16 cellular contexts compared by ENCODE assay signal in genomic region chr2:45867349-45867748, GRCh38.
DNase-seq lines count a peak whose midpoint lies in the region; ATAC-seq, FAIRE-seq and TF ChIP-seq lines count a peak whose summit lies in the region.
"Had no signal": no experiment of that assay in that cellular context is flagged by ENCODE, and none has a peak within 500 bp of the region (broad histone marks: within the 10 kb centered on the region; RNA-seq: fewer than 3 reads in every experiment).

No MANE protein-coding gene starts in this region.

- peaks cover 1% of the 10 kb centered on the region for H3K36me3 Mint-ChIP-seq in activated naive CD4-positive, alpha-beta T cell treated with anti-CD3 and anti-CD28 coated beads, Interleukin-2, amount 50 U/mL, for 24 hours
- no peaks in the 10 kb centered on the region for H3K36me3 Mint-ChIP-seq in activated naive CD4-positive, alpha-beta T cell treated with anti-CD3 and anti-CD28 coated beads for 36 hours (ENCODE audit: low read depth)

- no peak for DNase-seq in activated naive CD4-positive, alpha-beta T cell treated with anti-CD3 and anti-CD28 coated beads for 36 hours
- DNase-seq in GM19239 (ENCODE audit: insufficient read length, low spot score) = no peak
- DNase-seq in GM12878 (ENCODE audit: low read depth, low spot score) = no peak
- DNase-seq in upper lobe of right lung = no peak
- no peak for DNase-seq in activated CD4-positive, alpha-beta T cell treated with anti-CD3 and anti-CD28 coated beads for 1 hour
- DNase-seq: BE2C; Caco-2; CD8-positive, alpha-beta memory T cell; DND-41; GDM1; H7 had no signal

- TF ChIP-seq CTCF in GM12878 (IDR thresholded peaks at IDR 0.05 in 2 of 3, conservative IDR thresholded peaks at IDR 0.05 in 1 of 3; ENCODE audit: control insufficient read depth in 2 of 3, extremely low read depth in 1 of 3, insufficient read depth in 1 of 3, low read depth in 3 of 3, low read length in 3 of 3) = no peak
- TF ChIP-seq CTCF in upper lobe of right lung (IDR thresholded peaks at IDR 0.05) = no peak

- H3K27ac ChIP-seq in GM12878 (ENCODE audit: control insufficient read depth, insufficient read depth) (peak overlapping the region; percentile 73), upper lobe of right lung (no peak overlapping the region)
- H3K27ac ChIP-seq: A549 had no signal

- no peak overlapping the region for H3K4me3 Mint-ChIP-seq in activated naive CD4-positive, alpha-beta T cell treated with anti-CD3 and anti-CD28 coated beads, Interleukin-2, amount 50 U/mL, for 24 hours
- no peak overlapping the region for H3K4me3 Mint-ChIP-seq in activated naive CD4-positive, alpha-beta T cell treated with anti-CD3 and anti-CD28 coated beads for 36 hours
- H3K4me3 Mint-ChIP-seq: CD8-positive, alpha-beta memory T cell; GM23338 had no signal

- peak overlapping the region; percentile 18 for H3K27ac Mint-ChIP-seq in activated naive CD4-positive, alpha-beta T cell treated with anti-CD3 and anti-CD28 coated beads, Interleukin-2, amount 50 U/mL, for 24 hours
- no peak overlapping the region for H3K27ac Mint-ChIP-seq in activated naive CD4-positive, alpha-beta T cell treated with anti-CD3 and anti-CD28 coated beads for 36 hours
- H3K27ac Mint-ChIP-seq: CD8-positive, alpha-beta memory T cell; GM23338 had no signal

- SMC1A ChIA-PET in GM12878 (lab: Charles Lee; ENCODE audit: uncharacterized antibody, unreplicated experiment) = interaction anchor here (0.6 to 9.7 kb wide), 14 partner anchors 8 to 139 kb away, joined by 3 to 124 read pairs (median 7); no protein-coding TSS in a partner anchor

- WGBS in GM12878 (ENCODE audit: insufficient coverage, insufficient replicate concordance, low lambda C conversion rate, missing lambda C conversion rate) = 14% methylated on average over 3 of the region's 3 CpGs

- no peaks in the 10 kb centered on the region for H3K27me3 Mint-ChIP-seq in activated naive CD4-positive, alpha-beta T cell treated with anti-CD3 and anti-CD28 coated beads, Interleukin-2, amount 50 U/mL, for 24 hours
- H3K27me3 Mint-ChIP-seq in activated naive CD4-positive, alpha-beta T cell treated with anti-CD3 and anti-CD28 coated beads for 36 hours (ENCODE audit: low read depth) = no peaks in the 10 kb centered on the region
- H3K27me3 Mint-ChIP-seq: IgD-negative memory B cell had no signal

- H3K4me1 ChIP-seq in GM12878 (ENCODE audit: control insufficient read depth, insufficient read depth, low read length) (peaks cover 30% of the 10 kb centered on the region), upper lobe of right lung (no peaks in the 10 kb centered on the region)
- H3K4me1 ChIP-seq: A549, BE2C had no signal

- CTCF ChIA-PET in activated naive CD4-positive, alpha-beta T cell treated with anti-CD3 and anti-CD28 coated beads for 36 hours (lab: Charles Lee) = no interaction called here
- CTCF ChIA-PET in GM12878 (lab: Yijun Ruan, JAX) = interaction anchor here (1.0 to 4.6 kb wide), 10 partner anchors 9 to 228 kb away, joined by 3 to 26 read pairs (median 4); no protein-coding TSS in a partner anchor

- POLR2A ChIA-PET in GM12878 (lab: Charles Lee) = interaction anchor here (0.6 to 4.2 kb wide), 11 partner anchors 11 to 107 kb away, joined by 3 to 52 read pairs (median 5); no protein-coding TSS in a partner anchor

- peak in 1 of 2 experiments; percentile 21; a peak in 1 of 4 replicates for TF ChIP-seq EP300 in GM12878 (IDR thresholded peaks at IDR 0.05; ENCODE audit: borderline replicate concordance in 1 of 2, control insufficient read depth in 1 of 2, low read depth in 2 of 2, low read length in 2 of 2)

- no peak for TF ChIP-seq POLR2A in GM12878 (IDR thresholded peaks at IDR 0.05; ENCODE audit: low read depth, low read length)

- intact Hi-C loops in activated naive CD4-positive, alpha-beta T cell treated with anti-CD3 and anti-CD28 coated beads for 36 hours (cut with micrococcal nuclease) = no loop called here
- intact Hi-C loops in GM12878 (cut with micrococcal nuclease; ENCODE audit: unreplicated experiment) (loop anchor here (2.0 kb wide), 1 partner anchor 21 kb away; no protein-coding TSS in a partner anchor), upper lobe of right lung (cut with DNase I) (no loop called here)

- TF ChIP-seq RAD21 in GM12878 (IDR thresholded peaks at IDR 0.05; ENCODE audit: insufficient read depth, low read depth, low read length) = no peak

- peak; percentile 8 for FAIRE-seq in GM19239 (lab: Jason Lieb, UNC)
- FAIRE-seq in GM12878 (lab: Jason Lieb, UNC) = no peak
- FAIRE-seq: A549, GM18507 had no signal

- H3K36me3 ChIP-seq in GM12878 (ENCODE audit: control insufficient read depth in 2 of 2, insufficient read depth in 2 of 2, low read length in 1 of 2) = no peaks in the 10 kb centered on the region; a peak in 1 of 4 replicates
- H3K36me3 ChIP-seq in upper lobe of right lung = no peaks in the 10 kb centered on the region

- H3K4me3 ChIP-seq in GM12878 (peak overlapping the region; percentile 11; the same call in 1 of the 2 replicates), upper lobe of right lung (no peak overlapping the region)
- H3K4me3 ChIP-seq: A549, GM23338 had no signal

- H3K9me3 ChIP-seq in GM12878 (replicated peaks; ENCODE audit: control insufficient read depth, insufficient read depth, low read length) (no peaks in the 10 kb centered on the region; the same call in 2 of the 3 replicates), upper lobe of right lung (no peaks in the 10 kb centered on the region)
- H3K9me3 ChIP-seq: A549, BE2C, Caco-2 had no signal

- ATAC-seq in GM12878 = peak; percentile 78
- ATAC-seq in upper lobe of right lung = no peak
- ATAC-seq: A549, GM23338 had no signal

- no peaks in the 10 kb centered on the region for H3K9me3 Mint-ChIP-seq in activated naive CD4-positive, alpha-beta T cell treated with anti-CD3 and anti-CD28 coated beads, Interleukin-2, amount 50 U/mL, for 24 hours
- H3K9me3 Mint-ChIP-seq in activated naive CD4-positive, alpha-beta T cell treated with anti-CD3 and anti-CD28 coated beads for 36 hours = no peaks in the 10 kb centered on the region
- H3K9me3 Mint-ChIP-seq: GM23338, IgD-negative memory B cell had no signal

- no TSS peak for BruUV-seq in GM12878 (replicated peaks; lab: Mats Ljungman, UMichigan)

- H3K4me1 Mint-ChIP-seq in activated naive CD4-positive, alpha-beta T cell treated with anti-CD3 and anti-CD28 coated beads, Interleukin-2, amount 50 U/mL, for 24 hours = peaks cover 17% of the 10 kb centered on the region
- H3K4me1 Mint-ChIP-seq in activated naive CD4-positive, alpha-beta T cell treated with anti-CD3 and anti-CD28 coated beads for 36 hours (ENCODE audit: low read depth) = peaks cover 11% of the 10 kb centered on the region

- peaks cover 3% of the 10 kb centered on the region; the same call in 1 of the 2 replicates for H3K79me2 ChIP-seq in GM12878 (ENCODE audit: control insufficient read depth, insufficient read depth, low read length)

- H4K20me1 ChIP-seq in GM12878 (ENCODE audit: control insufficient read depth, insufficient read depth) = no peaks in the 10 kb centered on the region

- in situ Hi-C loops in GM12878 (cut with MboI) = no loop called here

- peak overlapping the region; percentile 62 for H3K4me2 ChIP-seq in GM12878 (ENCODE audit: control insufficient read depth, insufficient read depth)
- H3K4me2 ChIP-seq: A549, GM23338 had no signal

- RAD21 ChIA-PET in GM12878 (lab: Charles Lee; ENCODE audit: unreplicated experiment) = interaction anchor here (1.0 to 6.8 kb wide), 15 partner anchors 7 to 69 kb away, joined by 3 to 85 read pairs (median 5); no protein-coding TSS in a partner anchor

- H3K27me3 ChIP-seq in GM12878 (replicated peaks in 1 of 2; ENCODE audit: control insufficient read depth in 2 of 2, insufficient read depth in 2 of 2, low read length in 1 of 2) (no peaks in the 10 kb centered on the region), upper lobe of right lung (no peaks in the 10 kb centered on the region)
- H3K27me3 ChIP-seq: BE2C had no signal

- peak overlapping the region; percentile 10; the same call in 1 of the 2 replicates for H2AFZ ChIP-seq in GM12878 (ENCODE audit: control insufficient read depth, low read depth, low read length)
- H2AFZ ChIP-seq: GM23338 had no signal

- H3K9ac ChIP-seq in GM12878 (ENCODE audit: control insufficient read depth, insufficient read depth, low read length) = peak overlapping the region; percentile 48

TF ChIP-seq in GM12878, 131 proteins besides CTCF, POLR2A, EP300 and RAD21 (continues in another document):
- TF ChIP-seq FOXK2 (IDR thresholded peaks at IDR 0.05) (no peak), BHLHE40 (IDR thresholded peaks at IDR 0.05; ENCODE audit: borderline replicate concordance in 1 of 2, low read depth in 2 of 2, low read length in 1 of 2) (peak in 1 of 2 experiments; percentile 48; a peak in 2 of 4 replicates), MYB (IDR thresholded peaks at IDR 0.05; ENCODE audit: borderline replicate concordance, low read depth, low read length) (no peak), DPF2 (IDR thresholded peaks at IDR 0.05) (0 out of 2 replicates have a peak, but pooled peaks have one; percentile 21), STAT1 (conservative IDR thresholded peaks at IDR 0.05) (no peak), NFIC (IDR thresholded peaks at IDR 0.05; ENCODE audit: low read depth, low read length) (peak; percentile 71), EZH2 (IDR thresholded peaks at IDR 0.05; ENCODE audit: borderline replicate concordance, control insufficient read depth, low read depth, low read length) (no peak), RELB (IDR thresholded peaks at IDR 0.05; ENCODE audit: low read depth) (0 out of 2 replicates have a peak, but pooled peaks have one; percentile 31), ATF3 (IDR thresholded peaks at IDR 0.05; ENCODE audit: borderline replicate concordance, extremely low read depth, low read depth, low read length) (no peak)
